ENCODE assay signal across 2 cellular contexts in genomic region chr6:43575105-43575771, GRCh38.
TF ChIP-seq lines count a peak whose summit lies in the region.

No MANE protein-coding gene starts in this region.

TF ChIP-seq in SK-N-SH, 30 proteins besides CTCF, POLR2A, EP300 and RAD21:
- no peak for TF ChIP-seq USF1 (IDR thresholded peaks at IDR 0.05; ENCODE audit: borderline replicate concordance, low read depth)
- TF ChIP-seq NRF1 (IDR thresholded peaks at IDR 0.05; ENCODE audit: low read depth, low read length), result no peak
- TF ChIP-seq GABPA (IDR thresholded peaks at IDR 0.05; ENCODE audit: low read depth), result no peak
- peak; percentile 88 for TF ChIP-seq MAX (IDR thresholded peaks at IDR 0.05; ENCODE audit: low read depth)
- peak; percentile 95 for TF ChIP-seq MXI1 (IDR thresholded peaks at IDR 0.05; ENCODE audit: low read depth, low read length)
- TF ChIP-seq YY1 (IDR thresholded peaks at IDR 0.05; ENCODE audit: low read depth), result no peak
- TF ChIP-seq SIN3A (IDR thresholded peaks at IDR 0.05; ENCODE audit: borderline replicate concordance, low read depth, low read length), result 0 out of 2 replicates have a peak, but pooled peaks have one; percentile 36

TF ChIP-seq in endothelial cell of umbilical vein, 7 proteins besides CTCF, POLR2A, EP300 and RAD21:
- TF ChIP-seq MAX (IDR thresholded peaks at IDR 0.05; ENCODE audit: insufficient read depth, insufficient read length) (peak; percentile 59), MYC (IDR thresholded peaks at IDR 0.05; ENCODE audit: low read depth, low read length) (peak; percentile 52), POLR2AphosphoS5 (IDR thresholded peaks at IDR 0.05; ENCODE audit: insufficient read depth, low read depth, low read length) (no peak)
